Comparison of ENCODE assay signal across 8 cellular contexts in genomic region chr15:82045179-82045891, GRCh38.
DNase-seq lines count a peak whose midpoint lies in the region; ATAC-seq lines count a peak whose summit lies in the region.

No MANE protein-coding gene starts in this region.

- DNase-seq in ELF-1 (ENCODE audit: low read depth, low spot score) (peak; percentile 69), NCI-H2171 (lab: John Stamatoyannopoulos, UW) (peak; percentile 3), head of caudate nucleus (peak in 40 of 42 donors; percentile 23 to 79 (median 58)), nucleus accumbens (lab: John Stamatoyannopoulos, UW) (peak in 41 of 56 donors; percentile 11 to 76 (median 49)), NCI-H2107 (lab: John Stamatoyannopoulos, UW) (no peak), COLO829 (ENCODE audit: low spot score) (no peak)
- peak; percentile 18 for DNase-seq in activated naive CD4-positive, alpha-beta T cell treated with anti-CD3 and anti-CD28 coated beads, Interleukin-2, amount 50 U/mL, for 16 hours

- peak; percentile 14 for ATAC-seq in GM21723 (IDR thresholded peaks at IDR 0.05; ENCODE audit: unreplicated experiment)

- intact Hi-C loops in head of caudate nucleus (cut with DNase I) = loop anchor here (5.0 to 10.0 kb wide), 3 partner anchors 89 to 563 kb away; no protein-coding TSS in a partner anchor

Comparison
In these comparisons a context has a peak if more than half of its experiments do, and no peak if none do; other contexts are left out.
1. DNase-seq: peak in ELF-1 (single experiment), NCI-H2171 (single experiment), activated naive CD4-positive, alpha-beta T cell treated with anti-CD3 and anti-CD28 coated beads, Interleukin-2, amount 50 U/mL, for 16 hours (single experiment), head of caudate nucleus (40 of 42) and nucleus accumbens (41 of 56); none in NCI-H2107 (single experiment) and COLO829 (single experiment).